Comparison of ENCODE assay signal across 11 cellular contexts in genomic region chr9:27426717-27427645, GRCh38.
DNase-seq lines count a peak whose midpoint lies in the region; ATAC-seq and TF ChIP-seq lines count a peak whose summit lies in the region.
"Had no signal": no experiment of that assay in that cellular context is flagged by ENCODE, and none has a peak within 500 bp of the region (broad histone marks: within the 10 kb centered on the region; RNA-seq: fewer than 3 reads in every experiment).

No MANE protein-coding gene starts in this region.

- H3K27ac ChIP-seq in brain microvascular endothelial cell = peak overlapping the region; percentile 5
- H3K27ac ChIP-seq: C4-2B had no signal

- no peaks in the 10 kb centered on the region for H3K27me3 ChIP-seq in brain microvascular endothelial cell (replicated peaks)

- peak; percentile 30 for DNase-seq in Ammon's horn (ENCODE audit: low spot score)
- peak; percentile 71 for DNase-seq in HS-5 (ENCODE audit: low read depth)
- peak; percentile 88 for DNase-seq in brain microvascular endothelial cell
- peak; percentile 50 for DNase-seq in left kidney (ENCODE audit: low read depth, low spot score)
- DNase-seq in AG08396 (ENCODE audit: low spot score) = no peak
- DNase-seq in SK-N-DZ (ENCODE audit: low spot score) = no peak
- no peak for DNase-seq in omental fat pad (ENCODE audit: low spot score)
- DNase-seq: KBM-7; stimulated activated CD4-positive, alpha-beta T cell treated with anti-CD3 and anti-CD28 coated beads, Interleukin-15, amount 100 ng/mL, for 24 hours had no signal

- in situ Hi-C loops in brain microvascular endothelial cell (cut with HindIII; ENCODE audit: low pct_ligation_motif_present, low sequenced_read_pairs) = no loop called here

- ATAC-seq in GM18519 (IDR thresholded peaks at IDR 0.05; ENCODE audit: low FRiP score, unreplicated experiment) (no peak), omental fat pad (ENCODE audit: low FRiP score) (no peak)

- TF ChIP-seq CTCF in brain microvascular endothelial cell (IDR thresholded peaks at IDR 0.05; ENCODE audit: low read depth, low read length, missing control alignments) (no peak), omental fat pad (IDR thresholded peaks at IDR 0.05) (no peak)

- no peak overlapping the region for H3K4me3 ChIP-seq in brain microvascular endothelial cell (ENCODE audit: low read depth, low read length)

- no peaks in the 10 kb centered on the region for H3K36me3 ChIP-seq in brain microvascular endothelial cell (replicated peaks)

Comparison
In these comparisons a context has a peak if more than half of its experiments do, and no peak if none do; other contexts are left out.
1. DNase-seq: peak in Ammon's horn (single experiment), HS-5 (single experiment), brain microvascular endothelial cell (single experiment) and left kidney (single experiment); none in AG08396 (single experiment), SK-N-DZ (single experiment) and omental fat pad (single experiment).